ENCODE assay signal across 10 cellular contexts in genomic region chr7:28573059-28573553, GRCh38.
A peak's percentile ranks its signal among the peaks of the same experiment; 100 is the strongest.
DNase-seq lines count a peak whose midpoint lies in the region; ATAC-seq and TF ChIP-seq lines count a peak whose summit lies in the region.
"Had no signal": no experiment of that assay in that cellular context is flagged by ENCODE, and none has a peak within 500 bp of the region (broad histone marks: within the 10 kb centered on the region; RNA-seq: fewer than 3 reads in every experiment).

No MANE protein-coding gene starts in this region.

- H3K4me2 ChIP-seq in OCI-LY1 (ENCODE audit: low read length) = peak overlapping the region; percentile 83

- no peak overlapping the region for H2AFZ ChIP-seq in OCI-LY1 (ENCODE audit: low read length)

- H3K36me3 ChIP-seq in OCI-LY1 (ENCODE audit: insufficient read depth, low read length) = peaks cover 21% of the 10 kb centered on the region
- H3K36me3 ChIP-seq in effector memory CD4-positive, alpha-beta T cell (ENCODE audit: control insufficient read depth, insufficient read depth, low read length) = no peaks in the 10 kb centered on the region

- H3K36me3 Mint-ChIP-seq in activated naive CD8-positive, alpha-beta T cell treated with anti-CD3 and anti-CD28 coated beads for 36 hours = no peaks in the 10 kb centered on the region

- peaks cover 8% of the 10 kb centered on the region for H3K27me3 Mint-ChIP-seq in activated naive CD8-positive, alpha-beta T cell treated with anti-CD3 and anti-CD28 coated beads for 36 hours

- H3K4me3 Mint-ChIP-seq in activated naive CD8-positive, alpha-beta T cell treated with anti-CD3 and anti-CD28 coated beads for 36 hours = no peak overlapping the region

- peaks cover 19% of the 10 kb centered on the region for H3F3A ChIP-seq in OCI-LY1 (ENCODE audit: insufficient read depth, low read length)

- peaks cover 6% of the 10 kb centered on the region for H3K4me1 Mint-ChIP-seq in activated naive CD8-positive, alpha-beta T cell treated with anti-CD3 and anti-CD28 coated beads for 36 hours

- no peaks in the 10 kb centered on the region for H4K20me1 ChIP-seq in OCI-LY1 (ENCODE audit: insufficient read depth, low read length)

- H3K9me3 ChIP-seq in OCI-LY1 (ENCODE audit: low read length) = no peaks in the 10 kb centered on the region
- no peaks in the 10 kb centered on the region for H3K9me3 ChIP-seq in effector memory CD4-positive, alpha-beta T cell (ENCODE audit: control insufficient read depth, low read length)

- DNase-seq in A172 (ENCODE audit: low spot score) = peak; percentile 62
- peak; percentile 62 for DNase-seq in fibroblast of the aortic adventitia (ENCODE audit: low read depth)
- DNase-seq in effector memory CD4-positive, alpha-beta T cell = no peak
- no peak for DNase-seq in activated naive CD8-positive, alpha-beta T cell treated with anti-CD3 and anti-CD28 coated beads for 36 hours
- no peak for DNase-seq in HK-2 (ENCODE audit: unreplicated experiment)
- DNase-seq: activated gamma-delta T cell had no signal

- H3K4me1 ChIP-seq in OCI-LY1 (ENCODE audit: insufficient read depth, low read length, severe bottlenecking) = peaks cover 89% of the 10 kb centered on the region
- H3K4me1 ChIP-seq in effector memory CD4-positive, alpha-beta T cell (ENCODE audit: control insufficient read depth, insufficient read depth, low read length, poor library complexity, severe bottlenecking) = no peaks in the 10 kb centered on the region

- ATAC-seq in HG03175 (IDR thresholded peaks at IDR 0.05; ENCODE audit: unreplicated experiment) (peak; percentile 34), GM18861 (IDR thresholded peaks at IDR 0.05; ENCODE audit: unreplicated experiment) (no peak)
- ATAC-seq: HCT116 had no signal

- peak overlapping the region; percentile 74 for H3K9ac ChIP-seq in OCI-LY1 (ENCODE audit: low read length)

- H3K4me3 ChIP-seq in OCI-LY1 (ENCODE audit: low read depth, low read length, poor library complexity, severe bottlenecking) = peak overlapping the region; percentile 66
- H3K4me3 ChIP-seq in fibroblast of the aortic adventitia (ENCODE audit: low read depth, low read length) = no peak overlapping the region
- H3K4me3 ChIP-seq in effector memory CD4-positive, alpha-beta T cell (ENCODE audit: insufficient read depth, low read depth, low read length, poor library complexity, severe bottlenecking) = no peak overlapping the region

- H3K27ac Mint-ChIP-seq in activated naive CD8-positive, alpha-beta T cell treated with anti-CD3 and anti-CD28 coated beads for 36 hours = no peak overlapping the region

- TF ChIP-seq CTCF in OCI-LY1 (IDR thresholded peaks at IDR 0.05; ENCODE audit: low read length) (no peak), fibroblast of the aortic adventitia (IDR thresholded peaks at IDR 0.05; ENCODE audit: insufficient read depth, low read length) (no peak)

- H3K79me2 ChIP-seq in OCI-LY1 (ENCODE audit: insufficient read depth, low read length) = peaks cover 37% of the 10 kb centered on the region

- H3K27me3 ChIP-seq in OCI-LY1 (ENCODE audit: insufficient read depth, low read length) = no peaks in the 10 kb centered on the region
- H3K27me3 ChIP-seq in effector memory CD4-positive, alpha-beta T cell (replicated peaks; ENCODE audit: control insufficient read depth, insufficient read depth, low read length, poor library complexity, severe bottlenecking) = no peaks in the 10 kb centered on the region

- H3K27ac ChIP-seq in OCI-LY1 (ENCODE audit: low read depth, low read length, poor library complexity, severe bottlenecking) = peak overlapping the region; percentile 98
- H3K27ac ChIP-seq in effector memory CD4-positive, alpha-beta T cell (ENCODE audit: insufficient read depth, low read length, poor library complexity, severe bottlenecking) = no peak overlapping the region

- H3K9me3 Mint-ChIP-seq in activated naive CD8-positive, alpha-beta T cell treated with anti-CD3 and anti-CD28 coated beads for 36 hours = no peaks in the 10 kb centered on the region

- no peaks in the 10 kb centered on the region for H3K9me2 ChIP-seq in OCI-LY1 (ENCODE audit: low read depth, low read length)

Comparison
In these comparisons a context has a peak if more than half of its experiments do, and no peak if none do; other contexts are left out.
1. DNase-seq: peak in A172 (single experiment) and fibroblast of the aortic adventitia (single experiment); none in effector memory CD4-positive, alpha-beta T cell (0 of 3), activated naive CD8-positive, alpha-beta T cell treated with anti-CD3 and anti-CD28 coated beads for 36 hours (single experiment) and HK-2 (single experiment).